In genomic region chr15:83207622-83208356, GRCh38 we compare ENCODE assay signal across 8 cellular contexts. TPM values are rescaled to one million over a fixed set of nuclear protein-coding genes. Genes with fewer than 3 reads are reported as not detected.
A peak's percentile ranks its signal among the peaks of the same experiment; 100 is the strongest.
DNase-seq lines count a peak whose midpoint lies in the region; ATAC-seq and TF ChIP-seq lines count a peak whose summit lies in the region.

Gene HDGFL3 (minus strand): TSS chr15:83207823. CDS start chr15:83207414, 409 bp downstream.

- H3K36me3 Mint-ChIP-seq in T-cell = no peaks in the 10 kb centered on the region

- CTCF ChIA-PET in AG04450 (lab: Charles Lee) (interaction anchor here (1.1 kb wide), 1 partner anchor 197 kb away, joined by 6 read pairs; no protein-coding TSS in a partner anchor), T-cell (lab: Charles Lee) (no interaction called here)

- H3K4me3 ChIP-seq in AG04450 (ENCODE audit: low read depth, low read length) = peak within 1 kb of the TSS; percentile 80

- DNase-seq in AG04450 (ENCODE audit: low read depth, low spot score) (no peak), HuH-7 (ENCODE audit: low spot score) (peak; percentile 36), T-cell (peak in 16 of 34 experiments; percentile 2 to 32 (median 10)), caudate nucleus (lab: John Stamatoyannopoulos, UW) (peak in 49 of 61 donors; percentile 24 to 79 (median 54)), iPS-NIHi11 (ENCODE audit: low spot score) (peak; percentile 82), sciatic nerve (ENCODE audit: low spot score) (peak; percentile 82), GM19240 (ENCODE audit: insufficient read length, low spot score) (no peak)

- TF ChIP-seq CTCF in AG04450 (IDR thresholded peaks at IDR 0.05; ENCODE audit: low read depth, low read length) = no peak

- POLR2A ChIA-PET in AG04450 (lab: Yijun Ruan, JAX) = interaction anchor here (1.2 kb wide), 1 partner anchor 141 kb away, joined by 6 read pairs; the partner anchor contains the start of gene BTBD1
- POLR2A ChIA-PET in T-cell (lab: Charles Lee) = interaction anchor here in 1 of 2 donors (0.5 kb wide), 1 partner anchor 174 kb away, joined by 5 read pairs; no protein-coding TSS in a partner anchor

- peak within 1 kb of the TSS; percentile 75 to 87 (median 82) for H3K4me3 Mint-ChIP-seq in T-cell

- H3K27ac Mint-ChIP-seq in T-cell = no peak within 1 kb of the TSS

- peaks cover 8 to 13% (median 8%) of the 10 kb centered on the region in 3 donors for H3K4me1 Mint-ChIP-seq in T-cell

- no peaks in the 10 kb centered on the region for H3K9me3 ChIP-seq in AG04450 (ENCODE audit: control insufficient read depth, insufficient read depth, low read length)

- H3K27ac ChIP-seq in AG04450 (ENCODE audit: low read depth, low read length) (peak within 1 kb of the TSS; percentile 66), caudate nucleus (ENCODE audit: low read depth, low read length) (peak within 1 kb of the TSS; percentile 60)

- TF ChIP-seq POLR2A in GM18505 (IDR thresholded peaks at IDR 0.05; ENCODE audit: borderline replicate concordance, extremely low read depth, insufficient read depth, insufficient read length) = peak; percentile 58

- intact Hi-C loops in sciatic nerve (cut with DNase I) = no loop called here

- no peaks in the 10 kb centered on the region for H3K27me3 ChIP-seq in AG04450 (ENCODE audit: control insufficient read depth, insufficient read depth, low read length)

- ATAC-seq in GM18505 (IDR thresholded peaks at IDR 0.05; ENCODE audit: unreplicated experiment) (peak; percentile 44), T-cell (replicated peaks in 1 of 4) (peak; percentile 43 to 64 (median 58)), sciatic nerve (peak; percentile 57)

- peaks cover 8 to 16% of the 10 kb centered on the region in 2 donors for H3K27me3 Mint-ChIP-seq in T-cell

- H3K9me3 Mint-ChIP-seq in T-cell = no peaks in the 10 kb centered on the region

RNA-seq across cellular contexts. Expression of gene HDGFL3, which starts in this region (rescaled TPM):
- 48.4 and 71.6 TPM in 2 replicates for polyA plus RNA-seq in AG04450 (2011; rRNA removed)
- 8.6 and 24.2 TPM in 2 replicates for polyA minus RNA-seq in AG04450 (2011; rRNA and poly(A)+ RNA removed)
- total RNA-seq in T-cell = 10 to 100 TPM in 2 of 5 donors, 1 to 10 TPM in 3; 3.7 to 13.4 (median 9.9) TPM
- 53.8 TPM for total RNA-seq in sciatic nerve

Comparison
In these comparisons a context has a peak if more than half of its experiments do, and no peak if none do; other contexts are left out.
1. DNase-seq: peak in HuH-7 (single experiment), caudate nucleus (49 of 61), iPS-NIHi11 (single experiment) and sciatic nerve (single experiment); none in AG04450 (single experiment) and GM19240 (single experiment).
2. Peak in every context shown above with its lines, with median percentiles within 50 percentile points of each other: ATAC-seq.